In the genomic region with DNA sequence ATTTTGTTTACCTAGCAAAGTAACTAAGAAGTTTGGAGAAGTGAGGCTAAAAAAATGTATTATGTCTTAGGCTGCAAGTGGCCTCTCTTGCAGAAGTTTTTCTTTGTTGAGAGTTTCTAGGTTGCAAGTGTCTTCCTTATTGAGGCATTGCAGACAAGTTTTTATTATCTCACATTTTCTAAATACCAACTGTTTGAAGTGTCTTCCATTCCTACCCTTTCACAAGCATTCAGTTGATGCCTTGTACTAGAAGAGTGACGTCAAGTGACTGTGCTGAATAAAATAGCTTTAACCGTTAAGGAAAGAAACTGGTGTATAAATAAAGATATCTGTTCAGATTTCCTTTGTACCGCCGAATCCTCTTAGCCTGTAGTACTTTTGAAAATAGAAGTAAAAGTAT, we compare ENCODE assay signal across 18 cellular contexts.
DNase-seq lines count a peak whose midpoint lies in the region; ATAC-seq and TF ChIP-seq lines count a peak whose summit lies in the region.
"Had no signal": no experiment of that assay in that cellular context is flagged by ENCODE, and none has a peak within 500 bp of the region (broad histone marks: within the 10 kb centered on the region; RNA-seq: fewer than 3 reads in every experiment).

No MANE protein-coding gene starts in this region.

- H3K4me3 ChIP-seq in choroid plexus epithelial cell (ENCODE audit: low read depth, low read length) (no peak overlapping the region), osteoblast (ENCODE audit: insufficient read depth, low read length) (no peak overlapping the region), GM23338 (no peak overlapping the region), esophagus squamous epithelium (no peak overlapping the region), prostate gland (no peak overlapping the region)
- H3K4me3 ChIP-seq: BLaER1 treated with 17β-estradiol and CSF1 and Interleukin-3, amounts not matched to agents 10 nM and 100 nM; SJSA1 had no signal

- no peak overlapping the region for H3K27ac ChIP-seq in osteoblast (ENCODE audit: low read depth, low read length)
- H3K27ac ChIP-seq in GM23338 (ENCODE audit: low read depth): no peak overlapping the region
- H3K27ac ChIP-seq in esophagus squamous epithelium: no peak overlapping the region
- no peak overlapping the region for H3K27ac ChIP-seq in prostate gland
- H3K27ac ChIP-seq: BLaER1 treated with 17β-estradiol and CSF1 and Interleukin-3, amounts not matched to agents 10 nM and 100 nM; SJSA1 had no signal

- H3K4me2 ChIP-seq in osteoblast (ENCODE audit: insufficient read depth, low read length) (no peak overlapping the region), GM23338 (no peak overlapping the region)
- H3K4me2 ChIP-seq: BLaER1 treated with 17β-estradiol and CSF1 and Interleukin-3, amounts not matched to agents 10 nM and 100 nM had no signal

- TF ChIP-seq CTCF in HFFc6 (IDR thresholded peaks at IDR 0.05) (no peak), choroid plexus epithelial cell (conservative IDR thresholded peaks at IDR 0.05; ENCODE audit: low read depth, low read length) (no peak), osteoblast (IDR thresholded peaks at IDR 0.05; ENCODE audit: extremely low read depth, low read depth, low read length) (no peak), GM23338 (conservative IDR thresholded peaks at IDR 0.05; ENCODE audit: low read depth in 2 of 2) (no peak), esophagus squamous epithelium (IDR thresholded peaks at IDR 0.05) (no peak), prostate gland (IDR thresholded peaks at IDR 0.05) (no peak)

- H3K36me3 Mint-ChIP-seq in HFFc6 (ENCODE audit: low read depth) (peaks cover 65% of the 10 kb centered on the region), GM23338 (ENCODE audit: low read depth) (peaks cover 44% of the 10 kb centered on the region)

- H3K27ac Mint-ChIP-seq in HFFc6 (peak overlapping the region; percentile 5), GM23338 (no peak overlapping the region)
- H3K27ac Mint-ChIP-seq: CD4-positive, alpha-beta memory T cell had no signal

- DNase-seq in HFFc6 (no peak), choroid plexus epithelial cell (ENCODE audit: low read depth) (peak; percentile 51), osteoblast (ENCODE audit: insufficient read length, low spot score, missing footprints) (peak; percentile 73), GM23338 (ENCODE audit: low spot score) (no peak), esophagus squamous epithelium (lab: John Stamatoyannopoulos, UW) (no peak), prostate gland (ENCODE audit: low spot score) (no peak), kidney tubule cell (ENCODE audit: low spot score) (no peak)
- DNase-seq: CD4-positive, alpha-beta memory T cell; GDM1; Kasumi-1; NCI-H1694 treated with DMSO at 0.1 percent for 48 hours; NCI-H2081 treated with DMSO at 0.1 percent for 48 hours; NCI-H2171 treated with DMSO at 0.1 percent for 48 hours; NCI-H524 treated with DMSO at 0.1 percent for 48 hours; OCI-M1 had no signal

- H3K9me3 Mint-ChIP-seq in HFFc6 (peaks cover 21% of the 10 kb centered on the region), GM23338 (peaks cover 37% of the 10 kb centered on the region)

- H3K4me3 Mint-ChIP-seq in HFFc6: no peak overlapping the region
- H3K4me3 Mint-ChIP-seq in GM23338: no peak overlapping the region
- H3K4me3 Mint-ChIP-seq: CD4-positive, alpha-beta memory T cell had no signal

- H3K9me3 ChIP-seq in osteoblast (ENCODE audit: low read depth, low read length) (peaks cover 2% of the 10 kb centered on the region), esophagus squamous epithelium (peaks cover 0 to 8% (median 0%) of the 10 kb centered on the region in 3 donors), prostate gland (no peaks in the 10 kb centered on the region)

- no peak for ATAC-seq in GM23338
- ATAC-seq: Right ventricle myocardium inferior had no signal

- intact Hi-C loops in esophagus squamous epithelium (cut with DNase I): no loop called here
- intact Hi-C loops in prostate gland (cut with DNase I): no loop called here

- H3F3A ChIP-seq in GM23338 (replicated peaks; ENCODE audit: low read depth): no peaks in the 10 kb centered on the region

- no peak overlapping the region for H2AFZ ChIP-seq in osteoblast (ENCODE audit: low read length)
- H2AFZ ChIP-seq in GM23338: no peak overlapping the region

- H3K27me3 ChIP-seq in osteoblast (ENCODE audit: insufficient read depth, low read length) (no peaks in the 10 kb centered on the region), GM23338 (ENCODE audit: insufficient read depth) (no peaks in the 10 kb centered on the region), esophagus squamous epithelium (no peaks in the 10 kb centered on the region), prostate gland (replicated peaks; ENCODE audit: insufficient read depth) (no peaks in the 10 kb centered on the region)
- H3K27me3 ChIP-seq: BLaER1 treated with 17β-estradiol and CSF1 and Interleukin-3, amounts not matched to agents 10 nM and 100 nM; SJSA1 had no signal

- H3K9me2 ChIP-seq in GM23338 (ENCODE audit: insufficient read depth): no peaks in the 10 kb centered on the region; the same call in 1 of the 2 replicates

- H3K4me1 ChIP-seq in osteoblast (ENCODE audit: insufficient read depth, low read length): peaks cover 8% of the 10 kb centered on the region
- no peaks in the 10 kb centered on the region for H3K4me1 ChIP-seq in GM23338 (ENCODE audit: insufficient read depth)
- no peaks in the 10 kb centered on the region for H3K4me1 ChIP-seq in esophagus squamous epithelium
- H3K4me1 ChIP-seq in prostate gland (replicated peaks): no peaks in the 10 kb centered on the region
- H3K4me1 ChIP-seq: BLaER1 treated with 17β-estradiol and CSF1 and Interleukin-3, amounts not matched to agents 10 nM and 100 nM; SJSA1 had no signal

- H3K36me3 ChIP-seq in osteoblast (ENCODE audit: insufficient read depth, low read length) (no peaks in the 10 kb centered on the region), GM23338 (ENCODE audit: insufficient read depth) (0 out of 2 replicates have a peak, but pooled peaks cover 5% of the 10 kb centered on the region), esophagus squamous epithelium (no peaks in the 10 kb centered on the region), prostate gland (no peaks in the 10 kb centered on the region)

- H3K27me3 Mint-ChIP-seq in HFFc6 (ENCODE audit: insufficient read depth): no peaks in the 10 kb centered on the region
- H3K27me3 Mint-ChIP-seq in GM23338 (ENCODE audit: insufficient read depth, low read depth, poor library complexity): no peaks in the 10 kb centered on the region
- H3K27me3 Mint-ChIP-seq: CD4-positive, alpha-beta memory T cell had no signal

- 89 to 92% methylated on average over 4 of the region's 4 CpGs for WGBS in esophagus squamous epithelium, 2 donors
- WGBS in prostate gland: 86% methylated on average over 4 of the region's 4 CpGs

- no peak for TF ChIP-seq POLR2A in esophagus squamous epithelium (IDR thresholded peaks at IDR 0.05)
- TF ChIP-seq POLR2A in prostate gland (IDR thresholded peaks at IDR 0.05): no peak

- peaks cover 83% of the 10 kb centered on the region for H3K79me2 ChIP-seq in osteoblast (ENCODE audit: insufficient read depth, low read length)
- no peaks in the 10 kb centered on the region for H3K79me2 ChIP-seq in GM23338 (replicated peaks; ENCODE audit: insufficient read depth)

- peaks cover 33% of the 10 kb centered on the region for H3K4me1 Mint-ChIP-seq in HFFc6 (ENCODE audit: low read depth)
- peaks cover 9% of the 10 kb centered on the region for H3K4me1 Mint-ChIP-seq in GM23338
- H3K4me1 Mint-ChIP-seq: CD4-positive, alpha-beta memory T cell had no signal

- no peaks in the 10 kb centered on the region for H4K20me1 ChIP-seq in osteoblast (ENCODE audit: insufficient read depth, low read length)
- no peaks in the 10 kb centered on the region for H4K20me1 ChIP-seq in GM23338 (replicated peaks; ENCODE audit: insufficient read depth)

TF ChIP-seq in GM23338, 12 proteins besides CTCF, POLR2A, EP300 and RAD21:
- no peak for TF ChIP-seq ZNF114 (CRISPR knock-in tag; IDR thresholded peaks at IDR 0.05)
- TF ChIP-seq, protein P1, sequence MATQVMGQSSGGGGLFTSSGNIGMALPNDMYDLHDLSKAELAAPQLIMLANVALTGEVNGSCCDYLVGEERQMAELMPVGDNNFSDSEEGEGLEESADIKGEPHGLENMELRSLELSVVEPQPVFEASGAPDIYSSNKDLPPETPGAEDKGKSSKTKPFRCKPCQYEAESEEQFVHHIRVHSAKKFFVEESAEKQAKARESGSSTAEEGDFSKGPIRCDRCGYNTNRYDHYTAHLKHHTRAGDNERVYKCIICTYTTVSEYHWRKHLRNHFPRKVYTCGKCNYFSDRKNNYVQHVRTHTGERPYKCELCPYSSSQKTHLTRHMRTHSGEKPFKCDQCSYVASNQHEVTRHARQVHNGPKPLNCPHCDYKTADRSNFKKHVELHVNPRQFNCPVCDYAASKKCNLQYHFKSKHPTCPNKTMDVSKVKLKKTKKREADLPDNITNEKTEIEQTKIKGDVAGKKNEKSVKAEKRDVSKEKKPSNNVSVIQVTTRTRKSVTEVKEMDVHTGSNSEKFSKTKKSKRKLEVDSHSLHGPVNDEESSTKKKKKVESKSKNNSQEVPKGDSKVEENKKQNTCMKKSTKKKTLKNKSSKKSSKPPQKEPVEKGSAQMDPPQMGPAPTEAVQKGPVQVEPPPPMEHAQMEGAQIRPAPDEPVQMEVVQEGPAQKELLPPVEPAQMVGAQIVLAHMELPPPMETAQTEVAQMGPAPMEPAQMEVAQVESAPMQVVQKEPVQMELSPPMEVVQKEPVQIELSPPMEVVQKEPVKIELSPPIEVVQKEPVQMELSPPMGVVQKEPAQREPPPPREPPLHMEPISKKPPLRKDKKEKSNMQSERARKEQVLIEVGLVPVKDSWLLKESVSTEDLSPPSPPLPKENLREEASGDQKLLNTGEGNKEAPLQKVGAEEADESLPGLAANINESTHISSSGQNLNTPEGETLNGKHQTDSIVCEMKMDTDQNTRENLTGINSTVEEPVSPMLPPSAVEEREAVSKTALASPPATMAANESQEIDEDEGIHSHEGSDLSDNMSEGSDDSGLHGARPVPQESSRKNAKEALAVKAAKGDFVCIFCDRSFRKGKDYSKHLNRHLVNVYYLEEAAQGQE (IDR thresholded peaks at IDR 0.05; ENCODE audit: unreplicated experiment): no peak

Comparison
In these comparisons a context has a peak if more than half of its experiments do, and no peak if none do; other contexts are left out.
1. DNase-seq: peak in choroid plexus epithelial cell (single experiment) and osteoblast (single experiment); none in HFFc6 (single experiment), GM23338 (single experiment), esophagus squamous epithelium (single experiment), prostate gland (single experiment) and kidney tubule cell (single experiment).